Comparison of ENCODE assay signal across 8 cellular contexts in the genomic region with DNA sequence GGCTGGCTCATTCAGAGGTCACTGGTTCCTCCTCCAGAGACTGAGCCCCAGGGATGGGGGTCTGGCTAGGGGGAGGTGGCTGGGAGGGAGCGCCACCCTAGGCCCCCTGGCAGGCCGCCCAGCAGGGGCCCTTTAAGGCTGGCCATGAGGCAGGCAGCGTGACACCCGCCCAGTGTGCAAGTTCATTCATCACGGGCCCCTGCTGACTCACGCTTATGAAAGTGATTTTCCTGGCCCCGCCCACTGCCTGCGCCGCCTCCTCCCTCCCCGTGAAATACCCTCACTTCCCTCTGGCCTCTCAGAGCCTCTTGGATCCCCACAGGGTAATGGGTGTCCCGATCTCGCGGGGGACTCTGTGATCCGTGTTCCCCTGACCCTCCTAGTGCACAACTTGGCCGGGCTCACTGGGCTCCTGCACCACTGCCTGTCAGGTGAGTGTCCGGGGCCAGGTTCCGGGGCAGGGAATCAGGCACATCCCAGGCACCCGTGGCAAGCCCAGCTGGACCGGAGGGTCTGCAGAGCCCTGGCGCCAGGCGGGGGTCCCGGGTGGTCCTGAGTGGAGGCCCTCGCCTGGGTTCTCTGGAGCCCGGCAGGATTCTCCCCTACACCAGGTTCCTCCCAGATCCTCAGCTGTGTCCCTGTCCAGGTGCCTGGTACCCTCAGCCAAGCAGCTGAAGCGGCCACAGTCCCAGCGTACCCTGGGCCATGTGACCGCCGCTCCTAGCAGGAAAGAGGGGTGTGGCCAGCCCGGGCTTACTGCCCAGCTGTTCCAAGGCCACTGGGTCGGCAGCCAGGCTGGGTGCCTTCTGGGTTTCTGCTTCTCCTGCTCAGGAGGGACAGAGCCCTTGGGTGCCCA. TPM values are rescaled to one million over a fixed set of nuclear protein-coding genes. Genes with fewer than 3 reads are reported as not detected.
DNase-seq lines count a peak whose midpoint lies in the region; ATAC-seq and TF ChIP-seq lines count a peak whose summit lies in the region.

A gene with protein sequence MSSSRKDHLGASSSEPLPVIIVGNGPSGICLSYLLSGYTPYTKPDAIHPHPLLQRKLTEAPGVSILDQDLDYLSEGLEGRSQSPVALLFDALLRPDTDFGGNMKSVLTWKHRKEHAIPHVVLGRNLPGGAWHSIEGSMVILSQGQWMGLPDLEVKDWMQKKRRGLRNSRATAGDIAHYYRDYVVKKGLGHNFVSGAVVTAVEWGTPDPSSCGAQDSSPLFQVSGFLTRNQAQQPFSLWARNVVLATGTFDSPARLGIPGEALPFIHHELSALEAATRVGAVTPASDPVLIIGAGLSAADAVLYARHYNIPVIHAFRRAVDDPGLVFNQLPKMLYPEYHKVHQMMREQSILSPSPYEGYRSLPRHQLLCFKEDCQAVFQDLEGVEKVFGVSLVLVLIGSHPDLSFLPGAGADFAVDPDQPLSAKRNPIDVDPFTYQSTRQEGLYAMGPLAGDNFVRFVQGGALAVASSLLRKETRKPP (plus strand): TSS at position 301 of the 856 bp plus-strand sequence. CDS start 4,432 bp downstream, outside the sequence.

- H3K36me3 Mint-ChIP-seq in activated naive CD8-positive, alpha-beta T cell treated with anti-CD3 and anti-CD28 coated beads, Interleukin-2, amount 10 ng/mL, durations not matched to agents 7 days and 5 days: no peaks in the 10 kb centered on the region
- H3K36me3 Mint-ChIP-seq in type B pancreatic cell: no peaks in the 10 kb centered on the region

- H3K4me3 ChIP-seq in SK-N-MC (peak within 1 kb of the TSS; percentile 57), cardiac muscle cell (peak within 1 kb of the TSS; percentile 18), parathyroid adenoma (ENCODE audit: low read depth, low read length) (peak within 1 kb of the TSS; percentile 74)

- H3K9me3 Mint-ChIP-seq in activated naive CD8-positive, alpha-beta T cell treated with anti-CD3 and anti-CD28 coated beads, Interleukin-2, amount 10 ng/mL, durations not matched to agents 7 days and 5 days: no peaks in the 10 kb centered on the region
- H3K9me3 Mint-ChIP-seq in type B pancreatic cell: no peaks in the 10 kb centered on the region

- H3K79me2 ChIP-seq in parathyroid adenoma: no peaks in the 10 kb centered on the region

- peak; percentile 95 for DNase-seq in H4 (ENCODE audit: low spot score)
- DNase-seq in M059J (ENCODE audit: low read depth): peak; percentile 94
- no peak for DNase-seq in SK-N-MC (ENCODE audit: low read depth, low spot score)
- peak; percentile 72 for DNase-seq in activated naive CD8-positive, alpha-beta T cell treated with anti-CD3 and anti-CD28 coated beads, Interleukin-2, amount 10 ng/mL, durations not matched to agents 7 days and 5 days
- DNase-seq in cardiac muscle cell (ENCODE audit: low read depth in 1 of 2, low spot score in 1 of 2): peak; percentile 87 to 96
- DNase-seq in type B pancreatic cell (ENCODE audit: extremely low spot score, unreplicated experiment): no peak

- H2AFZ ChIP-seq in parathyroid adenoma: peak within 1 kb of the TSS; percentile 88

- POLR2A ChIA-PET in activated naive CD8-positive, alpha-beta T cell treated with anti-CD3 and anti-CD28 coated beads, Interleukin-2, amount 10 ng/mL, durations not matched to agents 7 days and 5 days (lab: Charles Lee): no interaction called here

- H3K9ac ChIP-seq in ES-I3 (ENCODE audit: low read depth, low read length): peak within 1 kb of the TSS; percentile 74
- H3K9ac ChIP-seq in SK-N-MC (ENCODE audit: insufficient read length): no peak within 1 kb of the TSS
- peak within 1 kb of the TSS; percentile 15 for H3K9ac ChIP-seq in parathyroid adenoma

- peaks cover 9% of the 10 kb centered on the region for H3K27me3 ChIP-seq in cardiac muscle cell
- H3K27me3 ChIP-seq in parathyroid adenoma (ENCODE audit: control insufficient read depth, insufficient read depth, low read length): no peaks in the 10 kb centered on the region

- peak within 1 kb of the TSS; percentile 83 for H3K4me3 Mint-ChIP-seq in activated naive CD8-positive, alpha-beta T cell treated with anti-CD3 and anti-CD28 coated beads, Interleukin-2, amount 10 ng/mL, durations not matched to agents 7 days and 5 days
- H3K4me3 Mint-ChIP-seq in type B pancreatic cell: peak within 1 kb of the TSS; percentile 86

- peak within 1 kb of the TSS; percentile 95 for H3K4me2 ChIP-seq in parathyroid adenoma (ENCODE audit: low read length)

- ATAC-seq in activated naive CD8-positive, alpha-beta T cell treated with anti-CD3 and anti-CD28 coated beads, Interleukin-2, amount 10 ng/mL, durations not matched to agents 7 days and 5 days (ENCODE audit: low read depth): peak; percentile 86

- peaks cover 8% of the 10 kb centered on the region for H3K4me1 Mint-ChIP-seq in activated naive CD8-positive, alpha-beta T cell treated with anti-CD3 and anti-CD28 coated beads, Interleukin-2, amount 10 ng/mL, durations not matched to agents 7 days and 5 days
- H3K4me1 Mint-ChIP-seq in type B pancreatic cell (ENCODE audit: unreplicated experiment): peaks cover 9% of the 10 kb centered on the region

- H3K27ac Mint-ChIP-seq in activated naive CD8-positive, alpha-beta T cell treated with anti-CD3 and anti-CD28 coated beads, Interleukin-2, amount 10 ng/mL, durations not matched to agents 7 days and 5 days: no peak within 1 kb of the TSS
- peak within 1 kb of the TSS; percentile 92 for H3K27ac Mint-ChIP-seq in type B pancreatic cell

- H3K9me3 ChIP-seq in ES-I3 (ENCODE audit: control insufficient read depth, insufficient read depth, low read length): no peaks in the 10 kb centered on the region
- H3K9me3 ChIP-seq in SK-N-MC (ENCODE audit: low read depth, low read length): no peaks in the 10 kb centered on the region
- H3K9me3 ChIP-seq in cardiac muscle cell (ENCODE audit: low read depth): no peaks in the 10 kb centered on the region
- no peaks in the 10 kb centered on the region for H3K9me3 ChIP-seq in parathyroid adenoma (ENCODE audit: control insufficient read depth, low read length)

- H3K36me3 ChIP-seq in ES-I3 (ENCODE audit: insufficient read depth, low read length) (no peaks in the 10 kb centered on the region), SK-N-MC (ENCODE audit: insufficient read depth, low read length) (no peaks in the 10 kb centered on the region), cardiac muscle cell (no peaks in the 10 kb centered on the region), parathyroid adenoma (ENCODE audit: control insufficient read depth, insufficient read depth, low read length) (no peaks in the 10 kb centered on the region)

- peaks cover 9% of the 10 kb centered on the region for H3K27me3 Mint-ChIP-seq in activated naive CD8-positive, alpha-beta T cell treated with anti-CD3 and anti-CD28 coated beads, Interleukin-2, amount 10 ng/mL, durations not matched to agents 7 days and 5 days
- H3K27me3 Mint-ChIP-seq in type B pancreatic cell: no peaks in the 10 kb centered on the region

- no peak for TF ChIP-seq CTCF in cardiac muscle cell (IDR thresholded peaks at IDR 0.05; ENCODE audit: low read depth, low read length)
- no peak for TF ChIP-seq CTCF in parathyroid adenoma (IDR thresholded peaks at IDR 0.05)
- no peak for TF ChIP-seq CTCF in type B pancreatic cell (conservative IDR thresholded peaks at IDR 0.05)

- no peaks in the 10 kb centered on the region; the same call in 1 of the 2 replicates for H3K4me1 ChIP-seq in ES-I3 (ENCODE audit: insufficient read depth, low read length)
- H3K4me1 ChIP-seq in cardiac muscle cell (ENCODE audit: low read depth): peaks cover 7% of the 10 kb centered on the region
- H3K4me1 ChIP-seq in parathyroid adenoma: peaks cover 13% of the 10 kb centered on the region

- H3K27ac ChIP-seq in SK-N-MC: no peak within 1 kb of the TSS
- no peak within 1 kb of the TSS for H3K27ac ChIP-seq in cardiac muscle cell
- peak within 1 kb of the TSS; percentile 89 for H3K27ac ChIP-seq in parathyroid adenoma

RNA-seq across cellular contexts. Expression of the gene that starts here (rescaled TPM):
- total RNA-seq in H4 (2014; rRNA removed; shearing (Covaris generic)): 26.1 and 27.3 TPM in 2 replicates
- 3.6 and 4.0 TPM in 2 replicates for total RNA-seq in M059J (2014; rRNA removed; shearing (Covaris generic))
- 1 to 10 TPM in 1 of 2 experiments, under 1 TPM in 1; 0.85 to 1.1 TPM for total RNA-seq in activated naive CD8-positive, alpha-beta T cell treated with anti-CD3 and anti-CD28 coated beads, Interleukin-2, amount 10 ng/mL, durations not matched to agents 7 days and 5 days
- 0.60 and 3.4 TPM in 2 replicates for total RNA-seq in cardiac muscle cell
- 0.76 and 3.4 TPM in 2 replicates for polyA plus RNA-seq in cardiac muscle cell
- 4.0 and 15.5 TPM in 2 replicates for total RNA-seq in type B pancreatic cell (ENCODE audit: low replicate concordance)

Comparison
In these comparisons a context has a peak if more than half of its experiments do, and no peak if none do; other contexts are left out.
1. DNase-seq: peak in H4 (single experiment), M059J (single experiment), activated naive CD8-positive, alpha-beta T cell treated with anti-CD3 and anti-CD28 coated beads, Interleukin-2, amount 10 ng/mL, durations not matched to agents 7 days and 5 days (single experiment) and cardiac muscle cell (2 of 2); none in SK-N-MC (single experiment) and type B pancreatic cell (single experiment).
2. H3K4me3 ChIP-seq: peak in every context shown above with its lines; median percentile 74 in parathyroid adenoma; 57 in SK-N-MC; 18 in cardiac muscle cell.